In genomic region chr4:173537628-173538147, GRCh38 we compare ENCODE assay signal across 12 cellular contexts. TPM values are rescaled to one million over a fixed set of nuclear protein-coding genes. Genes with fewer than 3 reads are reported as not detected.
A peak's percentile ranks its signal among the peaks of the same experiment; 100 is the strongest.
DNase-seq lines count a peak whose midpoint lies in the region; ATAC-seq, FAIRE-seq and TF ChIP-seq lines count a peak whose summit lies in the region.
"Had no signal": no experiment of that assay in that cellular context is flagged by ENCODE, and none has a peak within 500 bp of the region (broad histone marks: within the 10 kb centered on the region; RNA-seq: fewer than 3 reads in every experiment).

No MANE protein-coding gene starts in this region.

- intact Hi-C loops in ovary (cut with DNase I): no loop called here

- DNase-seq in BJ (ENCODE audit: low read depth) (no peak), NOMO-1 treated with dmso at 0.1 percent for 144 hours (lab: John Stamatoyannopoulos, UW; ENCODE audit: unreplicated experiment) (peak; percentile 14), cardiac muscle cell (ENCODE audit: low read depth in 1 of 2, low spot score in 1 of 2) (no peak), ovary (peak in 1 of 5 donors; percentile 45), GF-D8 (lab: John Stamatoyannopoulos, UW) (no peak), COR-L47 (lab: John Stamatoyannopoulos, UW) (no peak), GM12892 (ENCODE audit: insufficient read length) (no peak)
- DNase-seq: kidney; stimulated activated CD4-positive, alpha-beta T cell treated with anti-CD3 and anti-CD28 coated beads, Interleukin-2, amount 100 ng/mL, for 24 hours had no signal

- no peaks in the 10 kb centered on the region; the same call in none of the 2 replicates for H3K27me3 ChIP-seq in BJ (ENCODE audit: control insufficient read depth, insufficient read depth, low read length)
- peaks cover 70% of the 10 kb centered on the region for H3K27me3 ChIP-seq in cardiac muscle cell
- H3K27me3 ChIP-seq in ovary: no peaks in the 10 kb centered on the region

- H3K9me3 ChIP-seq in cardiac muscle cell (ENCODE audit: low read depth) (no peaks in the 10 kb centered on the region), ovary (no peaks in the 10 kb centered on the region)

- no peak overlapping the region for H3K27ac ChIP-seq in cardiac muscle cell
- peak overlapping the region in 1 of 2 donors; percentile 31 for H3K27ac ChIP-seq in ovary

- H3K4me3 ChIP-seq in BJ (ENCODE audit: low read depth, low read length) (peak overlapping the region; percentile 36), cardiac muscle cell (peak overlapping the region; percentile 16), ovary (peak overlapping the region; percentile 39)

- TF ChIP-seq CTCF in BJ (IDR thresholded peaks at IDR 0.05; ENCODE audit: insufficient read depth, low read depth, low read length) (no peak), cardiac muscle cell (IDR thresholded peaks at IDR 0.05; ENCODE audit: low read depth, low read length) (no peak), ovary (IDR thresholded peaks at IDR 0.05) (no peak)

- 74 to 87% (median 79%) methylated on average over 20 of the region's 20 CpGs for WGBS in ovary, 3 donors

- H3K4me1 ChIP-seq in cardiac muscle cell (ENCODE audit: low read depth): peaks cover 21% of the 10 kb centered on the region
- peaks cover 2% of the 10 kb centered on the region for H3K4me1 ChIP-seq in ovary (ENCODE audit: insufficient read depth)

- H3K36me3 ChIP-seq in BJ (ENCODE audit: control insufficient read depth, insufficient read depth, low read length) (no peaks in the 10 kb centered on the region), cardiac muscle cell (no peaks in the 10 kb centered on the region), ovary (no peaks in the 10 kb centered on the region)

- FAIRE-seq in GM12892 (lab: Jason Lieb, UNC): no peak
- FAIRE-seq: kidney, RCC 7860 had no signal

- POLR2A ChIA-PET in BJ (lab: Charles Lee): no interaction called here

- ATAC-seq in HG02610 (IDR thresholded peaks at IDR 0.05; ENCODE audit: unreplicated experiment): no peak

- CTCF ChIA-PET in BJ (lab: Yijun Ruan, JAX): interaction anchor here (2.2 kb wide), 1 partner anchor 10 kb away, joined by 6 read pairs; no protein-coding TSS in a partner anchor

- no peak for TF ChIP-seq EP300 in ovary (IDR thresholded peaks at IDR 0.05)

- TF ChIP-seq POLR2A in ovary (IDR thresholded peaks at IDR 0.05): no peak
- no peak for TF ChIP-seq POLR2A in GM12892 (IDR thresholded peaks at IDR 0.05; ENCODE audit: low read depth, low read length)

RNA-seq across cellular contexts. Expression of gene HAND2, which starts 7.7 kb away (rescaled TPM):
- polyA plus RNA-seq in BJ (2011; rRNA removed): 3.6 and 4.9 TPM in 2 replicates
- 2.4 and 2.5 TPM in 2 replicates for polyA minus RNA-seq in BJ (2011; rRNA and poly(A)+ RNA removed)
- 352 and 607 TPM in 2 replicates for total RNA-seq in cardiac muscle cell
- polyA plus RNA-seq in cardiac muscle cell: 175 and 199 TPM in 2 replicates
- total RNA-seq in ovary: 10 to 100 TPM; 12.9 to 99.9 (median 44.1) TPM
- polyA plus RNA-seq in ovary: 10 to 100 TPM; 32.4 to 39.6 TPM
- polyA plus RNA-seq in GM12892 (2012; ENCODE audit: missing spikeins): not detected
- total RNA-seq: activated CD8-positive, alpha-beta memory T cell treated with anti-CD3 and anti-CD28 coated beads for 36 hours had no signal
